17 cellular contexts compared by ENCODE assay signal in genomic region chr6:125819927-125820326, GRCh38.
"Had no signal": no experiment of that assay in that cellular context is flagged by ENCODE, and none has a peak within 500 bp of the region (broad histone marks: within the 10 kb centered on the region; RNA-seq: fewer than 3 reads in every experiment).

No MANE protein-coding gene starts in this region.

- H3K4me1 ChIP-seq: foreskin keratinocyte, uterus had no signal

- H3K36me3 ChIP-seq: right atrium auricular region, thyroid gland, uterus had no signal

- H3K27ac Mint-ChIP-seq: activated T-cell treated with anti-CD3 and anti-CD28 coated beads, Interleukin-2, amount 50 U/mL, for 24 hours; stimulated activated naive CD8-positive, alpha-beta T cell treated with anti-CD3 and anti-CD28 coated beads, Interleukin-15, amount 100 ng/mL, for 72 hours had no signal

- H3K27me3 Mint-ChIP-seq: activated T-cell treated with anti-CD3 and anti-CD28 coated beads, Interleukin-2, amount 50 U/mL, for 24 hours; naive thymus-derived CD8-positive, alpha-beta T cell; stimulated activated naive CD8-positive, alpha-beta T cell treated with anti-CD3 and anti-CD28 coated beads, Interleukin-15, amount 100 ng/mL, for 72 hours had no signal

- H3K4me3 ChIP-seq: adrenal gland, right atrium auricular region, thyroid gland, uterus had no signal

- H3K9me3 ChIP-seq: adrenal gland, right atrium auricular region, thyroid gland, uterus had no signal

- H3K9me3 Mint-ChIP-seq: activated T-cell treated with anti-CD3 and anti-CD28 coated beads, Interleukin-2, amount 50 U/mL, for 24 hours; naive thymus-derived CD8-positive, alpha-beta T cell; stimulated activated naive CD8-positive, alpha-beta T cell treated with anti-CD3 and anti-CD28 coated beads, Interleukin-15, amount 100 ng/mL, for 72 hours had no signal

- H3K4me3 Mint-ChIP-seq: activated T-cell treated with anti-CD3 and anti-CD28 coated beads, Interleukin-2, amount 50 U/mL, for 24 hours; naive thymus-derived CD8-positive, alpha-beta T cell; stimulated activated naive CD8-positive, alpha-beta T cell treated with anti-CD3 and anti-CD28 coated beads, Interleukin-15, amount 100 ng/mL, for 72 hours had no signal

- DNase-seq: activated CD4-positive, alpha-beta T cell treated with anti-CD3 and anti-CD28 coated beads, Interleukin-2, amount 50 U/mL, for 48 hours; activated CD4-positive, CD25-positive, alpha-beta regulatory T cell treated with anti-CD3 and anti-CD28 coated beads, Interleukin-2, amount 50 U/mL, for 72 hours; activated effector memory CD4-positive, alpha-beta T cell treated with Interleukin-2 at 50 U/mL for 16 hours; activated naive CD4-positive, alpha-beta T cell treated with anti-CD3 and anti-CD28 coated beads, Interleukin-2, amount 50 U/mL, for 16 hours; activated T-cell treated with anti-CD3 and anti-CD28 coated beads, Interleukin-2, amount 50 U/mL, for 24 hours; adrenal gland; foreskin keratinocyte; glutamatergic neuron; kidney glomerular epithelial cell; mesenchymal stem cell; naive thymus-derived CD8-positive, alpha-beta T cell; small intestine; stimulated activated CD4-positive, alpha-beta T cell treated with anti-CD3 and anti-CD28 coated beads, Interleukin-4, amount 100 ng/mL, for 4 hours; stimulated activated naive CD8-positive, alpha-beta T cell treated with anti-CD3 and anti-CD28 coated beads, Interleukin-15, amount 100 ng/mL, for 72 hours; thyroid gland; uterus had no signal

- ATAC-seq: foreskin keratinocyte; naive thymus-derived CD8-positive, alpha-beta T cell; stimulated activated naive CD8-positive, alpha-beta T cell treated with anti-CD3 and anti-CD28 coated beads, Interleukin-15, amount 100 ng/mL, for 72 hours had no signal

- H3K27ac ChIP-seq: foreskin keratinocyte, right atrium auricular region had no signal

- H3K27me3 ChIP-seq: adrenal gland, foreskin keratinocyte, right atrium auricular region, thyroid gland, uterus had no signal
